Comparison of ENCODE assay signal across 26 cellular contexts in the genomic region with DNA sequence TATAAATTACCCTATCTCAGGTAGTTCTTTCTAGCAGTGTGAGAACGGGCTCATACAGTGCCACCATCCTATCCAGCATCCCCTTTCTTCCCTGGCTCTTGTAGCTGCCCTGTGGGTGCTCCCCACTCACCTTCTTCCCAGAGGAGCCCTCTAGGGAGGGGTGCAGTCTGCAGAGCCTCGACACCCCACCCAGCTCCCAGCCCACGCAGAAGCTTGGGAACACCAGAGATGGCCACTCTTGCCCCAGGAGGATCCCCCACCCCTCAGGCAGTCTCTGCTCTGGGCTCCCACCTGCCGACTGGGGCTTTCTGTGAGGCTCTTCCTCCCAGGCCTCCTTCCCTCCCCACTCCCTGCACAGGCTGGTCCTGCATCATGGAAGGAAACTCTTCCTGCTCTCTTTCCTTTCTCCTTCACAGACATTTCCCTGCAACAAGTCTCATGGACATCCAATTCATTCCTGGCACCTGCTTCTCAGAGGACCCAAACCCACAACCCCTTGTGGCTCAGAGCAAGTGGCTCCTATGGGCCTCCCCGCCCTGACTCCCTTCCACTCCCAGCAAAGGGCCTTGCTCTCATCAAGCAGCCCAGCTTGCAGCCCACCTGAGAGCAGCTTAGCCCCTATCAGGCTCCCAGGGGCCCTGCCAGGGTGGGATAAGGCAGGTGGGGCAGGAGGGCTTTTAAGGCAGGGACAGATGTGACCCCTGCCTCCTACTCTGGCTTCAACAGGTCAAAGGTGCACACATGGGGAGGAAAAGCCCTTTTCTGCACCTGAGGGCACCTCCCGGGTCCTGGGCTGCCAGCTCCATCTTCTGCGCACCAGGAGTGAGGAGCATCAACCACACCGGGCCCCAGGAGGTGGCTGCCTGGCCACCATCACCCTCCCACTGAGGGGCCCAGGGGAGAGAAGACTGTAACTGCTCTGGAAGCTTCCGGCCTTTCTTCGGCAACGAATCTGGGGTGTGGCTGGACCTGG.
DNase-seq lines count a peak whose midpoint lies in the region; ATAC-seq and TF ChIP-seq lines count a peak whose summit lies in the region.
"Had no signal": no experiment of that assay in that cellular context is flagged by ENCODE, and none has a peak within 500 bp of the region (broad histone marks: within the 10 kb centered on the region; RNA-seq: fewer than 3 reads in every experiment).

No MANE protein-coding gene starts in this region.

- intact Hi-C loops in esophagus muscularis mucosa (cut with DNase I), result no loop called here

- WGBS in esophagus muscularis mucosa, result 86% methylated on average over 11 of the region's 11 CpGs

- no peak for ATAC-seq in stimulated activated effector memory CD8-positive, alpha-beta T cell treated with anti-CD3 and anti-CD28 coated beads, Interleukin-12 subunit alpha, Interleukin-12 subunit beta, amount 100 ng/mL, for 72 hours
- ATAC-seq in HG03432 (IDR thresholded peaks at IDR 0.05; ENCODE audit: unreplicated experiment), result no peak
- ATAC-seq: CD8-positive, alpha-beta T cell; mucosa of descending colon; natural killer cell treated with Interleukin-12 subunit alpha and Interleukin-12 subunit beta and Interleukin-15 and Interleukin-18, amount 100 ng/mL, for 72 hours; right cardiac atrium had no signal

- no peak for TF ChIP-seq POLR2A in esophagus muscularis mucosa (IDR thresholded peaks at IDR 0.05; ENCODE audit: low read depth)

- H3K9me3 ChIP-seq in NT2/D1 (ENCODE audit: insufficient read depth, low read length), result no peaks in the 10 kb centered on the region
- no peaks in the 10 kb centered on the region for H3K9me3 ChIP-seq in esophagus muscularis mucosa
- H3K9me3 ChIP-seq: mucosa of descending colon, Peyer's patch, tibial nerve had no signal

- H3K9me3 Mint-ChIP-seq in stimulated activated effector memory CD8-positive, alpha-beta T cell treated with anti-CD3 and anti-CD28 coated beads, Interleukin-12 subunit alpha, Interleukin-12 subunit beta, amount 100 ng/mL, for 72 hours, result no peaks in the 10 kb centered on the region
- H3K9me3 Mint-ChIP-seq: activated naive CD8-positive, alpha-beta T cell treated with anti-CD3 and anti-CD28 coated beads for 36 hours; activated T-helper 2 cell treated with anti-CD3 and anti-CD28 coated beads, Interferon-gamma antibody, Interleukin-2, Interleukin-4, amounts not matched to agents 10 μg/mL and 5 μg/mL and 100 μg/mL, durations not matched to agents 14 hours and 24 hours and 36 hours; CD8-positive, alpha-beta T cell; natural killer cell treated with Interleukin-12 subunit alpha and Interleukin-12 subunit beta and Interleukin-15 and Interleukin-18, amount 100 ng/mL, for 72 hours had no signal

- no peak for TF ChIP-seq EP300 in esophagus muscularis mucosa (IDR thresholded peaks at IDR 0.05)

- no peak overlapping the region for H3K27ac ChIP-seq in esophagus muscularis mucosa (replicated peaks in 1 of 4)
- H3K27ac ChIP-seq: Peyer's patch, tibial nerve, VCaP had no signal

- H3K4me1 Mint-ChIP-seq in stimulated activated effector memory CD8-positive, alpha-beta T cell treated with anti-CD3 and anti-CD28 coated beads, Interleukin-12 subunit alpha, Interleukin-12 subunit beta, amount 100 ng/mL, for 72 hours, result peaks cover 33% of the 10 kb centered on the region

- H3K36me3 Mint-ChIP-seq in stimulated activated effector memory CD8-positive, alpha-beta T cell treated with anti-CD3 and anti-CD28 coated beads, Interleukin-12 subunit alpha, Interleukin-12 subunit beta, amount 100 ng/mL, for 72 hours, result peaks cover 4% of the 10 kb centered on the region
- H3K36me3 Mint-ChIP-seq: activated naive CD8-positive, alpha-beta T cell treated with anti-CD3 and anti-CD28 coated beads for 36 hours; CD8-positive, alpha-beta T cell; natural killer cell treated with Interleukin-12 subunit alpha and Interleukin-12 subunit beta and Interleukin-15 and Interleukin-18, amount 100 ng/mL, for 72 hours had no signal

- no peak for TF ChIP-seq CTCF in esophagus muscularis mucosa (IDR thresholded peaks at IDR 0.05)

- H3K27me3 ChIP-seq in NT2/D1 (ENCODE audit: insufficient read depth, insufficient read length) (peaks cover 63% of the 10 kb centered on the region), esophagus muscularis mucosa (peaks cover 0 to 7% (median 0%) of the 10 kb centered on the region in 4 donors)
- H3K27me3 ChIP-seq: Peyer's patch had no signal

- peak overlapping the region; percentile 70 for H3K27ac Mint-ChIP-seq in stimulated activated effector memory CD8-positive, alpha-beta T cell treated with anti-CD3 and anti-CD28 coated beads, Interleukin-12 subunit alpha, Interleukin-12 subunit beta, amount 100 ng/mL, for 72 hours
- H3K27ac Mint-ChIP-seq: activated naive CD8-positive, alpha-beta T cell treated with anti-CD3 and anti-CD28 coated beads for 36 hours; activated T-helper 2 cell treated with anti-CD3 and anti-CD28 coated beads, Interferon-gamma antibody, Interleukin-2, Interleukin-4, amounts not matched to agents 10 μg/mL and 5 μg/mL and 100 μg/mL, durations not matched to agents 14 hours and 24 hours and 36 hours; CD8-positive, alpha-beta T cell; natural killer cell treated with Interleukin-12 subunit alpha and Interleukin-12 subunit beta and Interleukin-15 and Interleukin-18, amount 100 ng/mL, for 72 hours had no signal

- H3K36me3 ChIP-seq in NT2/D1 (ENCODE audit: insufficient read depth, insufficient read length, low read length) (no peaks in the 10 kb centered on the region), esophagus muscularis mucosa (no peaks in the 10 kb centered on the region)
- H3K36me3 ChIP-seq: Peyer's patch, tibial nerve had no signal

- no peak overlapping the region for H3K4me3 Mint-ChIP-seq in stimulated activated effector memory CD8-positive, alpha-beta T cell treated with anti-CD3 and anti-CD28 coated beads, Interleukin-12 subunit alpha, Interleukin-12 subunit beta, amount 100 ng/mL, for 72 hours
- H3K4me3 Mint-ChIP-seq: activated naive CD8-positive, alpha-beta T cell treated with anti-CD3 and anti-CD28 coated beads for 36 hours; CD8-positive, alpha-beta T cell; natural killer cell treated with Interleukin-12 subunit alpha and Interleukin-12 subunit beta and Interleukin-15 and Interleukin-18, amount 100 ng/mL, for 72 hours had no signal

- DNase-seq in D341Med (ENCODE audit: low spot score), result peak; percentile 37
- DNase-seq in NT2/D1 (ENCODE audit: low read depth, low spot score), result no peak
- peak; percentile 85 for DNase-seq in esophagus muscularis mucosa (ENCODE audit: extremely low spot score)
- no peak for DNase-seq in stimulated activated effector memory CD8-positive, alpha-beta T cell treated with anti-CD3 and anti-CD28 coated beads, Interleukin-12 subunit alpha, Interleukin-12 subunit beta, amount 100 ng/mL, for 72 hours (ENCODE audit: low spot score in 2 of 2)
- no peak for DNase-seq in kidney tubule cell (ENCODE audit: low spot score)
- DNase-seq in activated gamma-delta T cell treated with Interleukin-2 at 50 U/mL for 16 hours, result no peak
- DNase-seq: activated CD4-positive, alpha-beta T cell treated with anti-CD3 and anti-CD28 coated beads, Interleukin-2, amount 50 U/mL, for 1 hour; activated naive CD8-positive, alpha-beta T cell treated with anti-CD3 and anti-CD28 coated beads for 36 hours; central memory CD4-positive, alpha-beta T cell; DMS 273 treated with DMSO at 0.1 percent for 48 hours; GOT3; mucosa of descending colon; NCI-H1105; NCI-H2029; NCI-H69; Peyer's patch; right cardiac atrium; SHP77 treated with DMSO at 0.1 percent for 48 hours; stimulated activated CD4-positive, alpha-beta T cell treated with anti-CD3 and anti-CD28 coated beads, Interleukin-2, amount 100 ng/mL, for 24 hours; T-helper 9 cell had no signal

- peak overlapping the region; percentile 6 for H3K9ac ChIP-seq in NT2/D1 (ENCODE audit: insufficient read length, low read depth)

- H3K4me1 ChIP-seq in NT2/D1 (ENCODE audit: insufficient read depth, insufficient read length) (peaks cover 36% of the 10 kb centered on the region), esophagus muscularis mucosa (peaks cover 12 to 49% (median 46%) of the 10 kb centered on the region in 4 donors)
- H3K4me1 ChIP-seq: Peyer's patch had no signal

- H3K4me3 ChIP-seq in NT2/D1 (ENCODE audit: insufficient read length, low read depth) (no peak overlapping the region), esophagus muscularis mucosa (no peak overlapping the region)
- H3K4me3 ChIP-seq: mucosa of descending colon, Peyer's patch, tibial nerve had no signal

Comparison
In these comparisons a context has a peak if more than half of its experiments do, and no peak if none do; other contexts are left out.
1. DNase-seq: peak in D341Med (single experiment) and esophagus muscularis mucosa (single experiment); none in NT2/D1 (single experiment), stimulated activated effector memory CD8-positive, alpha-beta T cell treated with anti-CD3 and anti-CD28 coated beads, Interleukin-12 subunit alpha, Interleukin-12 subunit beta, amount 100 ng/mL, for 72 hours (0 of 2), kidney tubule cell (single experiment) and activated gamma-delta T cell treated with Interleukin-2 at 50 U/mL for 16 hours (single experiment).